Comparison of ENCODE assay signal across 11 cellular contexts in the genomic region with DNA sequence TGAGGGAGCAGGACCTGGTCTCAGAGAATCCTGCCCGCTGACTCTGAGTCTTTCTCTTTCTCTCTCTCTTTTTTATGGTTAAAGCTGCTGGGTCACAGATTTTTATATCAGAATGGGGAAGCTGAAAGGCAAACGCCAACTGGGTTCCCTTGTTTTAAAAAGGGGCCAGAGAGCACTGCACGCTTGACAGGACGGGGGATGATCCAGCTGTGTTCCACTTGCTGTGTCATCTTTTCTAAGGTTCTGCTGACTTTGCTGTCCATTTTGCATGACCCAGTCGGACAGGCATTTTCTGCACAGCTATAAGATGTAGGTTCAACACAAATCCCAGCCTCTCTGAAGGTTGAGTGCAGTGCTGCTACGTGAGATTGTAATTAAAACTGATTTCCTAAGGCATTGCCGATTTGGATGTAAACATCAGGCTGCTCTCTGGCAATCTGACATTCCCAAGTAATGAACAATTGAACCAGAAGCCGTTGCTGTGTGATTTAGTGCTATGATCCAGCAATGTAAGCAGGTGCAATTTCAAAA. TPM values are rescaled to one million over a fixed set of nuclear protein-coding genes. Genes with fewer than 3 reads are reported as not detected.
A peak's percentile ranks its signal among the peaks of the same experiment; 100 is the strongest.
DNase-seq lines count a peak whose midpoint lies in the region; ATAC-seq and TF ChIP-seq lines count a peak whose summit lies in the region.
"Had no signal": no experiment of that assay in that cellular context is flagged by ENCODE, and none has a peak within 500 bp of the region (broad histone marks: within the 10 kb centered on the region; RNA-seq: fewer than 3 reads in every experiment).

No MANE protein-coding gene starts in this region.

- no peak overlapping the region for H3K9ac ChIP-seq in adipocyte (ENCODE audit: low read length)

- H3K27me3 ChIP-seq in right atrium auricular region, result no peaks in the 10 kb centered on the region
- H3K27me3 ChIP-seq in adipocyte (replicated peaks; ENCODE audit: control insufficient read depth, insufficient read depth, low read length), result no peaks in the 10 kb centered on the region
- no peaks in the 10 kb centered on the region for H3K27me3 ChIP-seq in upper lobe of right lung
- H3K27me3 ChIP-seq: BLaER1 treated with 17β-estradiol and CSF1 and Interleukin-3, amounts not matched to agents 10 nM and 100 nM had no signal

- intact Hi-C loops in Right ventricle myocardium inferior (cut with DNase I) (no loop called here), upper lobe of right lung (cut with DNase I) (no loop called here)

- ATAC-seq in Right ventricle myocardium inferior (peak; percentile 43), upper lobe of right lung (peak; percentile 76)
- ATAC-seq: activated CD4-positive, CD25-positive, alpha-beta regulatory T cell treated with anti-CD3 and anti-CD28 coated beads, Interleukin-2, amount 50 U/mL, for 24 hours had no signal

- peaks cover 7% of the 10 kb centered on the region for H3K36me3 ChIP-seq in right atrium auricular region
- peaks cover 9% of the 10 kb centered on the region for H3K36me3 ChIP-seq in adipocyte (ENCODE audit: control insufficient read depth, insufficient read depth, low read length, severe bottlenecking)
- H3K36me3 ChIP-seq in upper lobe of right lung, result peaks cover 25% of the 10 kb centered on the region

- TF ChIP-seq CTCF in right atrium auricular region (IDR thresholded peaks at IDR 0.05), result no peak
- no peak for TF ChIP-seq CTCF in upper lobe of right lung (IDR thresholded peaks at IDR 0.05)

- no peaks in the 10 kb centered on the region for H3K9me3 ChIP-seq in right atrium auricular region
- no peaks in the 10 kb centered on the region for H3K9me3 ChIP-seq in adipocyte (ENCODE audit: control insufficient read depth, low read length)
- H3K9me3 ChIP-seq in upper lobe of right lung, result no peaks in the 10 kb centered on the region
- H3K9me3 ChIP-seq: BLaER1 treated with 17β-estradiol and CSF1 and Interleukin-3, amounts not matched to agents 10 nM and 100 nM had no signal

- DNase-seq in Right ventricle myocardium inferior (ENCODE audit: missing footprints) (no peak), right atrium auricular region (ENCODE audit: low spot score) (no peak), adipocyte (ENCODE audit: low read depth) (peak; percentile 17), medulla oblongata (ENCODE audit: extremely low spot score) (peak; percentile 57), upper lobe of right lung (no peak), NCI-H2227 treated with DMSO at 0.1 percent for 48 hours (lab: John Stamatoyannopoulos, UW) (no peak), NCI-H128 (lab: John Stamatoyannopoulos, UW; ENCODE audit: unreplicated experiment) (no peak), NCI-H2196 (lab: John Stamatoyannopoulos, UW; ENCODE audit: unreplicated experiment) (no peak)
- DNase-seq: mammary epithelial cell had no signal

- H3K4me1 ChIP-seq in right atrium auricular region (peaks cover 0 to 30% of the 10 kb centered on the region in 2 donors), adipocyte (ENCODE audit: control insufficient read depth, insufficient read depth, low read length) (no peaks in the 10 kb centered on the region), upper lobe of right lung (peaks cover 56% of the 10 kb centered on the region)

- H3K4me3 ChIP-seq in right atrium auricular region (no peak overlapping the region), adipocyte (ENCODE audit: low read length) (no peak overlapping the region), upper lobe of right lung (peak overlapping the region; percentile 6)
- H3K4me3 ChIP-seq: BLaER1 treated with 17β-estradiol and CSF1 and Interleukin-3, amounts not matched to agents 10 nM and 100 nM had no signal

- H3K27ac ChIP-seq in right atrium auricular region (peak overlapping the region in 1 of 2 donors; percentile 31), upper lobe of right lung (peak overlapping the region; percentile 11)

RNA-seq across cellular contexts. Expression of a gene that starts 25.8 kb away (rescaled TPM):
- total RNA-seq in Right ventricle myocardium inferior (19.0 TPM), right atrium auricular region (10 to 100 TPM; 16.1 to 21.7 TPM), upper lobe of right lung (37.5 TPM)

Comparison
In these comparisons a context has a peak if more than half of its experiments do, and no peak if none do; other contexts are left out.
1. DNase-seq: peak in adipocyte (single experiment) and medulla oblongata (single experiment); none in Right ventricle myocardium inferior (single experiment), right atrium auricular region (single experiment), upper lobe of right lung (single experiment), NCI-H2227 treated with DMSO at 0.1 percent for 48 hours (single experiment), NCI-H128 (single experiment) and NCI-H2196 (single experiment).